In the genomic region with DNA sequence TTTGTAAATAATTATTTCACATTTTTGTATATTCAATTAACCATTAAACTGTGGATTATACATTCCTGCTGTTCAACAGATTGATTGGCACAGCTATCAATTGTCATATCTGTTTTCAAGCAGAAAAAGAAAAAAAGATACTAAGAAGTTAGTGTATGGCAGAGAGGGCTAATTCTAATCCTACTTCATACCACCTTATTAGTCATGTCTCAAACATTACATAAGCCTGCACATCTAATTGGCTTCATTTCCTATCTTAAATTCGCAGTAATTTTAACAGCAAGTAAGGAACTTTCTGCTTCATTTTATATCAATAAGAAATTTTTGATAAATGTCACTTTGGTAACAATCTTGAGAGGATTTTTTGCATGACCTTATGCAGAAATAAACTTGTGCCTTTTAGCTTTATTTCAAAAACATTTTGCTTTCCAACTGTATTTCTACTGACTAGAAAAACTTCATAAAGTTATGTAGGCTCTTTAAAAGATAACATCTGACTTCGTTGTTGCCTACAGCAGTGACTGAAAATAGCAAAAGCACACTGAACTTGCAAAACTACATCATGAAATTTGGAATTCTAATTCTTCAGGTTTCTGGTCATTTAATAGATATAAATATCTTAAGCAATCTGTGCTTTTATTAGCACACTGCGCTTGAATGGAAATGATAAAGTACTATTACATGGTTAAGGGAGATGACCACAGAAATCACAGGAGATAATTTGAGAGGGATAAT, we compare ENCODE assay signal across 27 cellular contexts.
DNase-seq lines count a peak whose midpoint lies in the region; ATAC-seq and TF ChIP-seq lines count a peak whose summit lies in the region.
"Had no signal": no experiment of that assay in that cellular context is flagged by ENCODE, and none has a peak within 500 bp of the region (broad histone marks: within the 10 kb centered on the region; RNA-seq: fewer than 3 reads in every experiment).

No MANE protein-coding gene starts in this region.

- no peak overlapping the region for H3K23ac ChIP-seq in trophoblast cell (ENCODE audit: low read length)

- no peak overlapping the region for H3K18ac ChIP-seq in trophoblast cell (ENCODE audit: low read length)

- H3K4me3 ChIP-seq in choroid plexus epithelial cell (ENCODE audit: low read depth, low read length) (no peak overlapping the region), trophoblast cell (ENCODE audit: low read depth, low read length) (no peak overlapping the region), thyroid gland (replicated peaks in 1 of 3) (no peak overlapping the region)
- H3K4me3 ChIP-seq: transverse colon had no signal

- H2AK5ac ChIP-seq in trophoblast cell (ENCODE audit: low read length): no peak overlapping the region

- H3K79me1 ChIP-seq in trophoblast cell (ENCODE audit: low read length): no peaks in the 10 kb centered on the region

- H3K9me3 ChIP-seq in trophoblast cell (ENCODE audit: insufficient read depth, low read depth, low read length): no peaks in the 10 kb centered on the region
- H3K9me3 ChIP-seq in thyroid gland: no peaks in the 10 kb centered on the region
- H3K9me3 ChIP-seq: BE2C, transverse colon had no signal

- H3K27ac ChIP-seq in trophoblast cell (ENCODE audit: low read depth, low read length) (no peak overlapping the region), thyroid gland (no peak overlapping the region)

- no peaks in the 10 kb centered on the region for H3K4me1 ChIP-seq in trophoblast cell (ENCODE audit: control insufficient read depth in 1 of 2, insufficient read depth in 2 of 2, low read length in 2 of 2)
- peaks cover 0 to 3% of the 10 kb centered on the region in 2 donors for H3K4me1 ChIP-seq in thyroid gland
- H3K4me1 ChIP-seq: BE2C, transverse colon had no signal

- H2BK120ac ChIP-seq in trophoblast cell (ENCODE audit: insufficient read depth, low read length, poor library complexity): no peak overlapping the region

- no peaks in the 10 kb centered on the region for H3K27me3 ChIP-seq in trophoblast cell (ENCODE audit: insufficient read depth, low read length)
- no peaks in the 10 kb centered on the region for H3K27me3 ChIP-seq in thyroid gland
- H3K27me3 ChIP-seq: BE2C, transverse colon had no signal

- DNase-seq in EL: peak; percentile 28
- DNase-seq in M059J (ENCODE audit: low read depth): peak; percentile 45
- DNase-seq in choroid plexus epithelial cell (ENCODE audit: low read depth): peak; percentile 34
- DNase-seq in trophoblast cell: peak; percentile 12 to 81
- no peak for DNase-seq in thyroid gland
- DNase-seq in NCI-H524 treated with DMSO at 0.1 percent for 48 hours (lab: John Stamatoyannopoulos, UW): no peak
- DNase-seq: activated CD4-positive, alpha-beta memory T cell treated with anti-CD3 and anti-CD28 coated beads, Interleukin-2, amount 10 ng/mL, durations not matched to agents 7 days and 5 days; activated CD4-positive, CD25-positive, alpha-beta regulatory T cell; activated naive CD4-positive, alpha-beta T cell; activated T-cell treated with anti-CD3 and anti-CD28 coated beads, Interleukin-2, amount 50 U/mL, for 1 hour; BE2C; Calu3; central memory CD4-positive, alpha-beta T cell; effector CD8-positive, alpha-beta T cell; GDM1; H9; head of caudate nucleus; left ventricle myocardium superior; MV-4-11; NCI-H1930; NCI-H446 treated with DMSO at 0.1 percent for 48 hours; right cardiac atrium; SHP77 treated with DMSO at 0.1 percent for 48 hours; stimulated activated naive CD4-positive, alpha-beta T cell; transverse colon had no signal

- no peak overlapping the region for H2BK12ac ChIP-seq in trophoblast cell (ENCODE audit: low read length)

- no peak overlapping the region for H3K14ac ChIP-seq in trophoblast cell (ENCODE audit: low read length)

- TF ChIP-seq CTCF in choroid plexus epithelial cell (conservative IDR thresholded peaks at IDR 0.05; ENCODE audit: low read depth, low read length) (no peak), thyroid gland (IDR thresholded peaks at IDR 0.05) (no peak)

- no peak overlapping the region for H3K4ac ChIP-seq in trophoblast cell (ENCODE audit: low read depth, low read length)

- intact Hi-C loops in thyroid gland (cut with DNase I): no loop called here

- no peak for TF ChIP-seq POLR2A in thyroid gland (IDR thresholded peaks at IDR 0.05)

- H3K36me3 ChIP-seq in trophoblast cell (ENCODE audit: control insufficient read depth in 1 of 2, insufficient read depth in 2 of 2, low read length in 2 of 2): no peaks in the 10 kb centered on the region
- no peaks in the 10 kb centered on the region for H3K36me3 ChIP-seq in thyroid gland
- H3K36me3 ChIP-seq: BE2C, transverse colon had no signal

- H4K8ac ChIP-seq in trophoblast cell (ENCODE audit: low read depth, low read length): no peak overlapping the region

- no peak overlapping the region for H3K9ac ChIP-seq in trophoblast cell (ENCODE audit: low read length)

- no CpG with 5 or more reads among the region's 3 CpGs for WGBS in trophoblast cell (ENCODE audit: extremely low coverage, insufficient coverage, insufficient read length)
- 76 to 80% methylated on average over 3 of the region's 3 CpGs for WGBS in thyroid gland, 2 donors

- H3K79me2 ChIP-seq in trophoblast cell (ENCODE audit: control insufficient read depth, insufficient read depth, low read length, poor library complexity): no peaks in the 10 kb centered on the region

- H2AFZ ChIP-seq in trophoblast cell (ENCODE audit: insufficient read depth, low read length, poor library complexity): no peak overlapping the region

- no peak overlapping the region for H4K12ac ChIP-seq in trophoblast cell (ENCODE audit: low read depth, low read length)

- H2BK5ac ChIP-seq in trophoblast cell (ENCODE audit: low read depth, low read length, poor library complexity): no peak overlapping the region

- no peak overlapping the region for H4K91ac ChIP-seq in trophoblast cell (ENCODE audit: low read depth, low read length)

- no peak for ATAC-seq in HG03432 (IDR thresholded peaks at IDR 0.05; ENCODE audit: unreplicated experiment)
- ATAC-seq in GM18861 (IDR thresholded peaks at IDR 0.05; ENCODE audit: unreplicated experiment): no peak
- ATAC-seq: right cardiac atrium had no signal

- no peak overlapping the region for H3K4me2 ChIP-seq in trophoblast cell (ENCODE audit: low read length)

Comparison
In these comparisons a context has a peak if more than half of its experiments do, and no peak if none do; other contexts are left out.
1. DNase-seq: peak in EL (single experiment), M059J (single experiment), choroid plexus epithelial cell (single experiment) and trophoblast cell (2 of 2); none in thyroid gland (0 of 2) and NCI-H524 treated with DMSO at 0.1 percent for 48 hours (single experiment).